Comparison of ENCODE assay signal across 1 cellular context in genomic region chr16:56936491-56936890, GRCh38.
A peak's percentile ranks its signal among the peaks of the same experiment; 100 is the strongest.
TF ChIP-seq lines count a peak whose summit lies in the region.

No MANE protein-coding gene starts in this region.

TF ChIP-seq in HepG2, 621 proteins besides CTCF, POLR2A, EP300 and RAD21:
- TF ChIP-seq ZSCAN9 (CRISPR knock-in tag; IDR thresholded peaks at IDR 0.05; ENCODE audit: borderline replicate concordance), result no peak
- no peak for TF ChIP-seq ZNF605 (CRISPR knock-in tag; IDR thresholded peaks at IDR 0.05)
- TF ChIP-seq, protein P1, sequence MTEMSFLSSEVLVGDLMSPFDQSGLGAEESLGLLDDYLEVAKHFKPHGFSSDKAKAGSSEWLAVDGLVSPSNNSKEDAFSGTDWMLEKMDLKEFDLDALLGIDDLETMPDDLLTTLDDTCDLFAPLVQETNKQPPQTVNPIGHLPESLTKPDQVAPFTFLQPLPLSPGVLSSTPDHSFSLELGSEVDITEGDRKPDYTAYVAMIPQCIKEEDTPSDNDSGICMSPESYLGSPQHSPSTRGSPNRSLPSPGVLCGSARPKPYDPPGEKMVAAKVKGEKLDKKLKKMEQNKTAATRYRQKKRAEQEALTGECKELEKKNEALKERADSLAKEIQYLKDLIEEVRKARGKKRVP (CRISPR knock-in tag; IDR thresholded peaks at IDR 0.05), result peak in 1 of 2 experiments; percentile 96; a peak in 2 of 4 replicates
- no peak for TF ChIP-seq ZNF383 (CRISPR knock-in tag; IDR thresholded peaks at IDR 0.05; ENCODE audit: borderline replicate concordance)
- TF ChIP-seq SOX6 (IDR thresholded peaks at IDR 0.05), result no peak
- peak; percentile 54; the same call in 1 of the 2 replicates for TF ChIP-seq SOX6 (CRISPR knock-in tag; IDR thresholded peaks at IDR 0.05)
- TF ChIP-seq NRL (CRISPR knock-in tag; IDR thresholded peaks at IDR 0.05; ENCODE audit: borderline replicate concordance), result no peak
- TF ChIP-seq TSC22D2 (CRISPR knock-in tag; IDR thresholded peaks at IDR 0.05; ENCODE audit: borderline replicate concordance), result no peak
- TF ChIP-seq SRSF9 (IDR thresholded peaks at IDR 0.05; ENCODE audit: borderline replicate concordance, insufficient read depth, low read depth, low read length, poor library complexity, severe bottlenecking), result no peak
- TF ChIP-seq CEBPG (CRISPR knock-in tag; IDR thresholded peaks at IDR 0.05), result peak; percentile 55; the same call in 1 of the 2 replicates
- TF ChIP-seq ZNF614 (CRISPR knock-in tag; IDR thresholded peaks at IDR 0.05; ENCODE audit: borderline replicate concordance), result no peak
- TF ChIP-seq FOXK1 (CRISPR knock-in tag; IDR thresholded peaks at IDR 0.05; ENCODE audit: borderline replicate concordance, low read depth), result no peak
- TF ChIP-seq ZNF546 (CRISPR knock-in tag; conservative IDR thresholded peaks at IDR 0.05), result no peak
- no peak for TF ChIP-seq MAX (IDR thresholded peaks at IDR 0.05)
- TF ChIP-seq POLR2G (IDR thresholded peaks at IDR 0.05; ENCODE audit: low read depth, low read length), result peak; percentile 42; the same call in 1 of the 2 replicates
- TF ChIP-seq SSRP1 (CRISPR knock-in tag; IDR thresholded peaks at IDR 0.05), result peak; percentile 52; the same call in 1 of the 2 replicates
- TF ChIP-seq ARNT (IDR thresholded peaks at IDR 0.05), result no peak
- TF ChIP-seq RBM22 (optimal IDR thresholded peaks at IDR 0.05; ENCODE audit: low read length), result peak; percentile 68
- TF ChIP-seq, protein P2, sequence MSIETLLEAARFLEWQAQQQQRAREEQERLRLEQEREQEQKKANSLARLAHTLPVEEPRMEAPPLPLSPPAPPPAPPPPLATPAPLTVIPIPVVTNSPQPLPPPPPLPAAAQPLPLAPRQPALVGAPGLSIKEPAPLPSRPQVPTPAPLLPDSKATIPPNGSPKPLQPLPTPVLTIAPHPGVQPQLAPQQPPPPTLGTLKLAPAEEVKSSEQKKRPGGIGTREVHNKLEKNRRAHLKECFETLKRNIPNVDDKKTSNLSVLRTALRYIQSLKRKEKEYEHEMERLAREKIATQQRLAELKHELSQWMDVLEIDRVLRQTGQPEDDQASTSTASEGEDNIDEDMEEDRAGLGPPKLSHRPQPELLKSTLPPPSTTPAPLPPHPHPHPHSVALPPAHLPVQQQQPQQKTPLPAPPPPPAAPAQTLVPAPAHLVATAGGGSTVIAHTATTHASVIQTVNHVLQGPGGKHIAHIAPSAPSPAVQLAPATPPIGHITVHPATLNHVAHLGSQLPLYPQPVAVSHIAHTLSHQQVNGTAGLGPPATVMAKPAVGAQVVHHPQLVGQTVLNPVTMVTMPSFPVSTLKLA (IDR thresholded peaks at IDR 0.05), result no peak
- no peak; the same call in 1 of the 2 replicates for TF ChIP-seq YEATS4 (CRISPR knock-in tag; IDR thresholded peaks at IDR 0.05; ENCODE audit: borderline replicate concordance)
- TF ChIP-seq ZNF674 (CRISPR knock-in tag; IDR thresholded peaks at IDR 0.05; ENCODE audit: low read depth), result no peak
- no peak for TF ChIP-seq MYC (CRISPR knock-in tag; IDR thresholded peaks at IDR 0.05; ENCODE audit: borderline replicate concordance)
- no peak for TF ChIP-seq ZNF775 (CRISPR knock-in tag; IDR thresholded peaks at IDR 0.05; ENCODE audit: borderline replicate concordance)
- TF ChIP-seq POLR2AphosphoS5 (IDR thresholded peaks at IDR 0.05; ENCODE audit: low read depth, low read length), result peak; percentile 16; the same call in 1 of the 2 replicates
- no peak for TF ChIP-seq NFYC (CRISPR knock-in tag; IDR thresholded peaks at IDR 0.05)
- TF ChIP-seq SIX4 (CRISPR knock-in tag; IDR thresholded peaks at IDR 0.05), result no peak
- no peak for TF ChIP-seq SETDB1 (CRISPR knock-in tag; IDR thresholded peaks at IDR 0.05; ENCODE audit: borderline replicate concordance)
- TF ChIP-seq RELA (CRISPR knock-in tag; IDR thresholded peaks at IDR 0.05), result no peak
